In genomic region chr3:147184794-147185193, GRCh38 we compare ENCODE assay signal across 1 cellular context.
TF ChIP-seq lines count a peak whose summit lies in the region.

No MANE protein-coding gene starts in this region.

TF ChIP-seq in HepG2, 621 proteins besides CTCF, POLR2A, EP300 and RAD21 (continued from another document and continues in another):
- TF ChIP-seq ZNF281 (CRISPR knock-in tag; IDR thresholded peaks at IDR 0.05; ENCODE audit: borderline replicate concordance) (peak; percentile 45; the same call in 1 of the 2 replicates), ZNF180 (CRISPR knock-in tag; IDR thresholded peaks at IDR 0.05; ENCODE audit: borderline replicate concordance, low read depth) (no peak), DNMT3B (CRISPR knock-in tag; conservative IDR thresholded peaks at IDR 0.05) (no peak), ZKSCAN1 (IDR thresholded peaks at IDR 0.05; ENCODE audit: low read length) (no peak), SNAI1 (CRISPR knock-in tag; IDR thresholded peaks at IDR 0.05; ENCODE audit: borderline replicate concordance) (no peak), HNF1B (CRISPR knock-in tag; IDR thresholded peaks at IDR 0.05) (peak; percentile 85), DMTF1 (CRISPR knock-in tag; IDR thresholded peaks at IDR 0.05) (no peak), PRPF4 (IDR thresholded peaks at IDR 0.05; ENCODE audit: low read depth, low read length, poor library complexity, severe bottlenecking) (no peak), ZNF24 (IDR thresholded peaks at IDR 0.05) (no peak), SNRNP70 (IDR thresholded peaks at IDR 0.05; ENCODE audit: low read depth, low read length) (no peak), SP5 (CRISPR knock-in tag; IDR thresholded peaks at IDR 0.05; ENCODE audit: borderline replicate concordance, low read depth) (no peak), ARHGAP35 (CRISPR knock-in tag; IDR thresholded peaks at IDR 0.05; ENCODE audit: borderline replicate concordance) (no peak), ZNF333 (CRISPR knock-in tag; IDR thresholded peaks at IDR 0.05; ENCODE audit: borderline replicate concordance) (no peak), ZNF275 (CRISPR knock-in tag; IDR thresholded peaks at IDR 0.05; ENCODE audit: borderline replicate concordance) (no peak), PHF5A (CRISPR knock-in tag; IDR thresholded peaks at IDR 0.05; ENCODE audit: low read depth, unreplicated experiment) (no peak), ZFP91 (CRISPR knock-in tag; IDR thresholded peaks at IDR 0.05; ENCODE audit: borderline replicate concordance) (no peak), ZNF670 (CRISPR knock-in tag; IDR thresholded peaks at IDR 0.05; ENCODE audit: borderline replicate concordance) (no peak), KLF11 (CRISPR knock-in tag; IDR thresholded peaks at IDR 0.05) (no peak), ZNF251 (CRISPR knock-in tag; IDR thresholded peaks at IDR 0.05) (no peak), ARID3A (IDR thresholded peaks at IDR 0.05; ENCODE audit: low read depth, low read length) (0 out of 2 replicates have a peak, but pooled peaks have one; percentile 25), DZIP1 (CRISPR knock-in tag; IDR thresholded peaks at IDR 0.05) (no peak), CHCHD3 (CRISPR knock-in tag; IDR thresholded peaks at IDR 0.05) (no peak), GZF1 (CRISPR knock-in tag; IDR thresholded peaks at IDR 0.05) (no peak), MLLT10 (CRISPR knock-in tag; IDR thresholded peaks at IDR 0.05) (no peak), BCL6 (CRISPR knock-in tag; IDR thresholded peaks at IDR 0.05) (peak; percentile 71), RCOR2 (CRISPR knock-in tag; IDR thresholded peaks at IDR 0.05) (peak; percentile 83), PREB (CRISPR knock-in tag; IDR thresholded peaks at IDR 0.05) (no peak), ZNF205 (CRISPR knock-in tag; IDR thresholded peaks at IDR 0.05) (peak; percentile 57; the same call in 1 of the 2 replicates), HMGXB4 (CRISPR knock-in tag; IDR thresholded peaks at IDR 0.05; ENCODE audit: borderline replicate concordance in 1 of 2, low read depth in 1 of 2) (no peak), ZNF580 (CRISPR knock-in tag; IDR thresholded peaks at IDR 0.05; ENCODE audit: borderline replicate concordance, low read depth) (peak; percentile 71; the same call in 1 of the 2 replicates), MED8 (CRISPR knock-in tag; IDR thresholded peaks at IDR 0.05; ENCODE audit: insufficient replicate concordance) (no peak), RBFOX2 (IDR thresholded peaks at IDR 0.05; ENCODE audit: low read depth, low read length) (peak; percentile 47; the same call in 1 of the 2 replicates), ZNF552 (CRISPR knock-in tag; IDR thresholded peaks at IDR 0.05; ENCODE audit: borderline replicate concordance) (no peak), TIGD3 (CRISPR knock-in tag; IDR thresholded peaks at IDR 0.05; ENCODE audit: borderline replicate concordance) (no peak), CEBPB (IDR thresholded peaks at IDR 0.05; ENCODE audit: borderline replicate concordance, low read depth, low read length) (no peak), ZNF3 (CRISPR knock-in tag; IDR thresholded peaks at IDR 0.05) (0 out of 2 replicates have a peak, but pooled peaks have one; percentile 36), SMARCC2 (IDR thresholded peaks at IDR 0.05) (no peak), ZNF556 (CRISPR knock-in tag; IDR thresholded peaks at IDR 0.05; ENCODE audit: borderline replicate concordance) (peak; percentile 71; the same call in 1 of the 2 replicates), ZNF235 (CRISPR knock-in tag; IDR thresholded peaks at IDR 0.05; ENCODE audit: borderline replicate concordance) (no peak), ZSCAN9 (CRISPR knock-in tag; IDR thresholded peaks at IDR 0.05; ENCODE audit: borderline replicate concordance) (peak; percentile 21; the same call in 1 of the 2 replicates), FOXM1 (CRISPR knock-in tag; IDR thresholded peaks at IDR 0.05) (no peak), ZNF232 (CRISPR knock-in tag; IDR thresholded peaks at IDR 0.05; ENCODE audit: borderline replicate concordance) (no peak)
